Comparison of ENCODE assay signal across 24 cellular contexts in genomic region chr5:66546541-66546940, GRCh38. TPM values are rescaled to one million over a fixed set of nuclear protein-coding genes. Genes with fewer than 3 reads are reported as not detected.
A peak's percentile ranks its signal among the peaks of the same experiment; 100 is the strongest.
DNase-seq lines count a peak whose midpoint lies in the region; ATAC-seq, FAIRE-seq and TF ChIP-seq lines count a peak whose summit lies in the region.
"Had no signal": no experiment of that assay in that cellular context is flagged by ENCODE, and none has a peak within 500 bp of the region (broad histone marks: within the 10 kb centered on the region; RNA-seq: fewer than 3 reads in every experiment).

No MANE protein-coding gene starts in this region.

- no peak for TF ChIP-seq EP300 in K562 (IDR thresholded peaks at IDR 0.05; ENCODE audit: low read length)

- FAIRE-seq in K562 (lab: Jason Lieb, UNC) (no peak), endometrium (lab: Jason Lieb, UNC) (peak; percentile 67)
- FAIRE-seq: GM12878, GM12892 had no signal

- no peak for TF ChIP-seq POLR2A in K562 (conservative IDR thresholded peaks at IDR 0.05)

- no peaks in the 10 kb centered on the region for H3K79me2 ChIP-seq in K562 (ENCODE audit: control insufficient read depth, insufficient read depth, low read length)

- H3K9me3 ChIP-seq in K562 (replicated peaks; ENCODE audit: control insufficient read depth, insufficient read depth, low read depth, low read length) = no peaks in the 10 kb centered on the region
- H3K9me3 ChIP-seq: BE2C had no signal

- no peaks in the 10 kb centered on the region for H4K20me1 ChIP-seq in K562 (replicated peaks; ENCODE audit: control insufficient read depth, insufficient read depth, low read length)
- H4K20me1 ChIP-seq: BLaER1 had no signal

- no peak overlapping the region for H3K9ac ChIP-seq in K562 (ENCODE audit: insufficient read depth in 1 of 2, low read depth in 2 of 2, low read length in 2 of 2)
- H3K9ac ChIP-seq: BLaER1 had no signal

- in situ Hi-C loops in K562 (cut with MboI) = no loop called here

- intact Hi-C loops in K562 (cut with micrococcal nuclease) = no loop called here

- POLR2A ChIA-PET in K562 (lab: Yijun Ruan, JAX) = no interaction called here

- H3K36me3 ChIP-seq in K562 (ENCODE audit: control insufficient read depth, insufficient read depth, low read length) = no peaks in the 10 kb centered on the region
- H3K36me3 ChIP-seq: BE2C, BLaER1 had no signal

- H3K27me3 ChIP-seq in K562 (ENCODE audit: control insufficient read depth in 2 of 2, insufficient read depth in 2 of 2, low read length in 2 of 2) = no peaks in the 10 kb centered on the region
- H3K27me3 ChIP-seq: BE2C, BLaER1 had no signal

- TF ChIP-seq RAD21 in K562 (CRISPR knock-in tag; conservative IDR thresholded peaks at IDR 0.05 in 1 of 2, IDR thresholded peaks at IDR 0.05 in 1 of 2) = no peak

- no peaks in the 10 kb centered on the region for H3K4me1 ChIP-seq in K562 (replicated peaks in 1 of 2; ENCODE audit: control insufficient read depth in 2 of 2, insufficient read depth in 2 of 2, low read length in 2 of 2)
- H3K4me1 ChIP-seq: BE2C, BLaER1 had no signal

- ATAC-seq in K562 (no peak), GM18498 (IDR thresholded peaks at IDR 0.05; ENCODE audit: unreplicated experiment) (no peak), GM18873 (IDR thresholded peaks at IDR 0.05; ENCODE audit: low FRiP score, unreplicated experiment) (no peak)
- ATAC-seq: GM12878 had no signal

- H3K4me2 ChIP-seq in K562 (ENCODE audit: insufficient read depth, low read length) = no peak overlapping the region
- H3K4me2 ChIP-seq: BLaER1 had no signal

- no peak overlapping the region for H2AFZ ChIP-seq in K562 (ENCODE audit: low read depth, low read length)

- DNase-seq in K562 (ENCODE audit: extremely low read depth in 1 of 4, low spot score in 3 of 4) = no peak
- no peak for DNase-seq in activated CD4-positive, alpha-beta T cell treated with anti-CD3 and anti-CD28 coated beads, Interleukin-2, amount 50 U/mL, for 1 hour
- DNase-seq: 8988T; ACHN; BE2C; C1 segment of cervical spinal cord; CD4-positive, alpha-beta memory T cell; CD4-positive, CD25-positive, alpha-beta regulatory T cell; CD8-positive, alpha-beta memory T cell; COR-L47; DMS 273 treated with DMSO at 0.1 percent for 48 hours; DMS153; DMS53; DMS79; DND-41; EL; GDM1 had no signal

- H3K9me1 ChIP-seq in K562 (ENCODE audit: control insufficient read depth, insufficient read depth, low read length) = no peaks in the 10 kb centered on the region

- BruUV-seq in K562 (replicated peaks; lab: Mats Ljungman, UMichigan) = no TSS peak

- CTCF ChIA-PET in K562 (lab: Yijun Ruan, JAX; ENCODE audit: low intra/inter-chr PET ratio) = no interaction called here

- H3K27ac ChIP-seq in K562 (ENCODE audit: extremely low read depth, low read depth, low read length) = no peak overlapping the region
- H3K27ac ChIP-seq: BLaER1 had no signal

- no peak overlapping the region for H3K4me3 ChIP-seq in K562
- H3K4me3 ChIP-seq: BLaER1, GM12878 had no signal

- TF ChIP-seq CTCF in K562 (IDR thresholded peaks at IDR 0.05 in 2 of 3, conservative IDR thresholded peaks at IDR 0.05 in 1 of 3; ENCODE audit: insufficient read depth in 2 of 3, low read depth in 1 of 3, low read length in 3 of 3) = no peak

TF ChIP-seq in K562, 482 proteins besides CTCF, POLR2A, EP300 and RAD21:
- TF ChIP-seq MBD2 (IDR thresholded peaks at IDR 0.05; ENCODE audit: borderline replicate concordance, low read depth) (no peak), ZNF507 (tag; conservative IDR thresholded peaks at IDR 0.05) (peak; percentile 67)
TF ChIP-seq in K562: peak in this region for 1.

RNA-seq across cellular contexts. Expression of gene MAST4, which starts 49.7 kb away (rescaled TPM):
- total RNA-seq in K562 (2011; cell fraction: chromatin; rRNA removed; ENCODE audit: low replicate concordance) = 46.6 and 66.7 TPM in 2 replicates
- 14.2 and 24.2 TPM in 2 replicates for total RNA-seq in K562 (2011; cell fraction: nucleolus; rRNA removed)
- 34.9 and 41.3 TPM in 2 replicates for total RNA-seq in K562 (2011; cell fraction: nucleoplasm; rRNA removed)
- 5.4 and 6.9 TPM in 2 replicates for total RNA-seq in K562 (2014; rRNA removed)
- total RNA-seq in K562 (2014; rRNA removed; fragmentation: Illumina TruSeq; extraction: Trizol) = 5.9 and 7.3 TPM in 2 replicates
- total RNA-seq in K562 (2015; rRNA removed; fragmentation: Illumina TruSeq; extraction: Trizol) = 3.3 and 3.9 TPM in 2 replicates
- 10.1 and 10.3 TPM in 2 replicates for total RNA-seq in K562 (2021)
- polyA plus RNA-seq in K562 (2011; rRNA removed) = 4.9 and 5.2 TPM in 2 replicates
- 4.4 and 4.6 TPM in 2 replicates for polyA plus RNA-seq in K562 (2011; cell fraction: cytosol; rRNA removed)
- polyA plus RNA-seq in K562 (2011; cell fraction: nucleus; rRNA removed) = 13.2 and 21.2 TPM in 2 replicates
- 4.6 and 6.4 TPM in 2 replicates for polyA plus RNA-seq in K562 (2012)
- 9.3 TPM in 2 replicates for polyA plus RNA-seq in K562 (2014; fragmentation: Illumina TruSeq; extraction: Trizol)
- 1 to 10 TPM in 1 of 2 experiments, under 1 TPM in 1; 0.88 to 4.7 TPM for polyA plus RNA-seq in K562 (2014; fragmentation: Nextera tagmentation; extraction: Ambion mirVana)
- 1.6 and 2.4 TPM in 2 replicates for polyA plus RNA-seq in K562 (2014; rRNA removed)
- 28.8 and 29.6 TPM in 2 replicates for polyA minus RNA-seq in K562 (2011; rRNA and poly(A)+ RNA removed)
- polyA minus RNA-seq in K562 (2011; cell fraction: cytosol; rRNA and poly(A)+ RNA removed) = 8.8 and 13.0 TPM in 2 replicates
- polyA minus RNA-seq in K562 (2011; cell fraction: nucleus; rRNA and poly(A)+ RNA removed) = 17.9 and 28.7 TPM in 2 replicates
- total RNA-seq: G401 had no signal
